In genomic region chr7:46767071-46767470, GRCh38 we compare ENCODE assay signal across 23 cellular contexts.
"Had no signal": no experiment of that assay in that cellular context is flagged by ENCODE, and none has a peak within 500 bp of the region (broad histone marks: within the 10 kb centered on the region; RNA-seq: fewer than 3 reads in every experiment).

No MANE protein-coding gene starts in this region.

- H3K4me3 ChIP-seq: MG63, SJSA1, SK-N-MC had no signal

- H3K27me3 ChIP-seq: MG63, SJSA1 had no signal

- H3K27ac ChIP-seq: HL-60, SJSA1, SK-N-MC had no signal

- H3K36me3 ChIP-seq: MG63, SJSA1 had no signal

- DNase-seq: KBM-7, MG63, NCI-H1092, NCI-H1105 treated with DMSO at 0.1 percent for 48 hours, NCI-H1417 treated with DMSO at 0.1 percent for 48 hours, NCI-H146, NCI-H1694 treated with DMSO at 0.1 percent for 48 hours, NCI-H1930, NCI-H2081, NCI-H2171, NCI-H226, NCI-H446, NCI-H510A, NCI-H524 treated with DMSO at 0.1 percent for 48 hours, NCI-H69, NCI-H774, Right ventricle myocardium superior, RPMI8226, SIG-M5 had no signal

- FAIRE-seq: RCC 7860 had no signal
